ENCODE assay signal across 8 cellular contexts in the genomic region with DNA sequence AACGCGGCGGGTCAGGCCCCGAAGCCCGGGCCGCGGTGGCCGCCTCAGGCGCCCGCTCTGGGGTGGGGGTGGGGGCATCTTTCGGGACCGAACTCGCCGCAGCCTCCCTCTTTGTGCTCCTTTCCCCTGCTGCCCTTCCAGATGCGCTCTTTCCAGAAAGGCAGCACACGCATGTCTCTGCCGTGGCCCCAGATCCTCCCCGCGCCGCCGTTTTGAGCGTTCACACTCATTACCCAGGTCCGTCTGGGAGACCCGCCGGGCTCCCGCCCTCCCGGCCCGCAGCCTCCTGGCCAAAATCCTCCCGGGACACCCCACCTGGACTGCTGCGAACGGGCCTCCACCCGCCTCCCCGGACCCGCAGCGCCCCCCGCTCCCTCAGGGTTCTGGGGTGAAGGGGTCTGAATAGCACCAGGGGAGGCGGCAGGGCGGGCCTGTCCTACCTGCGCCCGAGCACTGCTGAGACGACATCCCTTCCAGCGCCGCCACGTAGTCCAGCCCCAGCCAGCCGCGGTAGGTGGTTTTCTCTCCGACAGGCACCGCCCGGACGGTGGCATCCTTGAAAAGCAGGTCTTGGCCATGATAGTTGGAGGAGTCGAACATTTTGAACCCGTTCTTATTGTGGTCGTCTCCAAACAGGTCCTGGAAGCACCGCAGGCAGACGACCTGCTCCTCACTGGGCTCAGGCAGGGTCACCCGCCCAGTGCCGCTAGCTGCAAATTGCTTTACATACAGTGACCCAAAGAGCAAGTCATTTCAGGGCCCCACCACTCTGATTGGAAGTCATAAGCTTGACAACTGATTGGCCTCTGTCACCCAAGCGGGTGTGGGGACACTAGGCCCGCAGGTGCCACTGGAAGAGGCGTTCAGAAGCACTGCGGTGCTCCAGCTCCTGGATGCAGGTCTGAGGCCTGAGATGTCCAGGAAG.
DNase-seq lines count a peak whose midpoint lies in the region; ATAC-seq and TF ChIP-seq lines count a peak whose summit lies in the region.

No MANE protein-coding gene starts in this region.

- peaks cover 2% of the 10 kb centered on the region for H3K36me3 Mint-ChIP-seq in T-helper 1 cell treated with Interleukin-12 subunit alpha and Interleukin-12 subunit beta and Interleukin-4 antibody, amounts not matched to agents 30 μg/mL and 1 μg/mL, for 36 hours (ENCODE audit: low read depth)
- peaks cover 7% of the 10 kb centered on the region for H3K36me3 Mint-ChIP-seq in nephron (ENCODE audit: low read depth)

- DNase-seq in NCI-H2196 (lab: John Stamatoyannopoulos, UW; ENCODE audit: unreplicated experiment): peak; percentile 62
- no peak for DNase-seq in NCI-H2196 treated with DMSO at 0.1 percent for 48 hours (lab: John Stamatoyannopoulos, UW; ENCODE audit: unreplicated experiment)
- DNase-seq in NCI-H187 treated with DMSO at 0.1 percent for 48 hours (lab: John Stamatoyannopoulos, UW): no peak
- no peak for DNase-seq in GF-D8 (lab: John Stamatoyannopoulos, UW)

- H3K4me1 Mint-ChIP-seq in T-helper 1 cell treated with Interleukin-12 subunit alpha and Interleukin-12 subunit beta and Interleukin-4 antibody, amounts not matched to agents 30 μg/mL and 1 μg/mL, for 36 hours (ENCODE audit: low read depth): peaks cover 11% of the 10 kb centered on the region
- H3K4me1 Mint-ChIP-seq in nephron: peaks cover 17% of the 10 kb centered on the region

- H3K9me3 Mint-ChIP-seq in T-helper 1 cell treated with Interleukin-12 subunit alpha and Interleukin-12 subunit beta and Interleukin-4 antibody, amounts not matched to agents 30 μg/mL and 1 μg/mL, for 36 hours: no peaks in the 10 kb centered on the region
- no peaks in the 10 kb centered on the region for H3K9me3 Mint-ChIP-seq in nephron

- H3K4me1 ChIP-seq in endocrine pancreas (ENCODE audit: control insufficient read depth, insufficient read depth, low read length): no peaks in the 10 kb centered on the region

- H3K4me3 Mint-ChIP-seq in T-helper 1 cell treated with Interleukin-12 subunit alpha and Interleukin-12 subunit beta and Interleukin-4 antibody, amounts not matched to agents 30 μg/mL and 1 μg/mL, for 36 hours: peak overlapping the region; percentile 87
- peak overlapping the region; percentile 83 to 89 (median 85) for H3K4me3 Mint-ChIP-seq in nephron

- H3K27me3 Mint-ChIP-seq in T-helper 1 cell treated with Interleukin-12 subunit alpha and Interleukin-12 subunit beta and Interleukin-4 antibody, amounts not matched to agents 30 μg/mL and 1 μg/mL, for 36 hours (ENCODE audit: low read depth): peaks cover 4% of the 10 kb centered on the region
- H3K27me3 Mint-ChIP-seq in nephron (ENCODE audit: low read depth): peaks cover 16% of the 10 kb centered on the region

- no peak overlapping the region for H3K4me3 ChIP-seq in endocrine pancreas (ENCODE audit: control insufficient read depth, insufficient read depth, low read length)

- H3K36me3 ChIP-seq in endocrine pancreas (ENCODE audit: control insufficient read depth, insufficient read depth, low read length): no peaks in the 10 kb centered on the region

- ATAC-seq in HG03520 (IDR thresholded peaks at IDR 0.05; ENCODE audit: unreplicated experiment): peak; percentile 16

- H3K27me3 ChIP-seq in endocrine pancreas (ENCODE audit: control insufficient read depth, insufficient read depth, low read length): no peaks in the 10 kb centered on the region

- no peaks in the 10 kb centered on the region for H3K9me3 ChIP-seq in endocrine pancreas (ENCODE audit: control insufficient read depth, low read length)

- peak overlapping the region; percentile 79 for H3K9ac ChIP-seq in endocrine pancreas (ENCODE audit: control insufficient read depth, insufficient read depth, low read length)

- H3K27ac Mint-ChIP-seq in T-helper 1 cell treated with Interleukin-12 subunit alpha and Interleukin-12 subunit beta and Interleukin-4 antibody, amounts not matched to agents 30 μg/mL and 1 μg/mL, for 36 hours: peak overlapping the region; percentile 79
- H3K27ac Mint-ChIP-seq in nephron: peak overlapping the region; percentile 73 to 92 (median 76)

- TF ChIP-seq CTCF in nephron (IDR thresholded peaks at IDR 0.05; ENCODE audit: unreplicated experiment in 3 of 3): no peak
